In genomic region chr17:48052956-48053757, GRCh38 we compare ENCODE assay signal across 1 cellular context.
TF ChIP-seq lines count a peak whose summit lies in the region.

No MANE protein-coding gene starts in this region.

TF ChIP-seq in HEK293, 187 proteins besides CTCF, POLR2A, EP300 and RAD21 (continued from another document and continues in another):
- TF ChIP-seq ZBTB6 (tag by site-specific recombination; IDR thresholded peaks at IDR 0.05) = no peak
- no peak for TF ChIP-seq ZNF623 (tag by site-specific recombination; IDR thresholded peaks at IDR 0.05)
- TF ChIP-seq ZNF433 (tag by site-specific recombination; IDR thresholded peaks at IDR 0.05; ENCODE audit: low read depth) = no peak
- TF ChIP-seq ZNF571 (tag by site-specific recombination; IDR thresholded peaks at IDR 0.05) = no peak
- TF ChIP-seq OSR2 (tag by site-specific recombination; IDR thresholded peaks at IDR 0.05) = no peak
- no peak for TF ChIP-seq AEBP2 (tag by site-specific recombination; IDR thresholded peaks at IDR 0.05; ENCODE audit: borderline replicate concordance)
- no peak for TF ChIP-seq ZNF785 (tag by site-specific recombination; IDR thresholded peaks at IDR 0.05)
- TF ChIP-seq ZNF701 (tag by site-specific recombination; IDR thresholded peaks at IDR 0.05) = no peak
- TF ChIP-seq BCL11B (tag by site-specific recombination; IDR thresholded peaks at IDR 0.05; ENCODE audit: low read depth) = no peak
- TF ChIP-seq ZNF16 (tag by site-specific recombination; IDR thresholded peaks at IDR 0.05; ENCODE audit: low read depth) = no peak
- peak; percentile 87 for TF ChIP-seq ZBTB48 (tag by site-specific recombination; IDR thresholded peaks at IDR 0.05)
- no peak for TF ChIP-seq SCRT2 (tag by site-specific recombination; IDR thresholded peaks at IDR 0.05)
- TF ChIP-seq ZBTB20 (tag by site-specific recombination; IDR thresholded peaks at IDR 0.05) = peak; percentile 77; the same call in 1 of the 2 replicates
- TF ChIP-seq ZNF37A (tag by site-specific recombination; IDR thresholded peaks at IDR 0.05) = no peak
- TF ChIP-seq ZNF530 (tag by site-specific recombination; IDR thresholded peaks at IDR 0.05; ENCODE audit: low read depth) = no peak
- TF ChIP-seq ZNF610 (tag by site-specific recombination; IDR thresholded peaks at IDR 0.05; ENCODE audit: borderline replicate concordance) = no peak
- TF ChIP-seq PATZ1 (tag by site-specific recombination; IDR thresholded peaks at IDR 0.05) = peak; percentile 94
- no peak for TF ChIP-seq KLF17 (tag by site-specific recombination; IDR thresholded peaks at IDR 0.05)
- TF ChIP-seq ZNF26 (tag by site-specific recombination; IDR thresholded peaks at IDR 0.05) = no peak
- TF ChIP-seq SALL2 (tag by site-specific recombination; IDR thresholded peaks at IDR 0.05; ENCODE audit: borderline replicate concordance) = no peak
- no peak for TF ChIP-seq ZNF248 (tag by site-specific recombination; IDR thresholded peaks at IDR 0.05)
- no peak for TF ChIP-seq KLF10 (tag by site-specific recombination; IDR thresholded peaks at IDR 0.05)
- TF ChIP-seq PRDM4 (tag by site-specific recombination; IDR thresholded peaks at IDR 0.05) = 0 out of 2 replicates have a peak, but pooled peaks have one; percentile 11
- TF ChIP-seq ZNF558 (tag by site-specific recombination; IDR thresholded peaks at IDR 0.05) = no peak
- no peak for TF ChIP-seq ZSCAN16 (tag by site-specific recombination; IDR thresholded peaks at IDR 0.05)
- no peak for TF ChIP-seq ZBTB7A (tag by site-specific recombination; IDR thresholded peaks at IDR 0.05; ENCODE audit: low read depth)
- TF ChIP-seq ZNF174 (tag by site-specific recombination; IDR thresholded peaks at IDR 0.05) = no peak
- no peak for TF ChIP-seq KLF16 (tag by site-specific recombination; IDR thresholded peaks at IDR 0.05)
- TF ChIP-seq ZNF138 (tag by site-specific recombination; IDR thresholded peaks at IDR 0.05; ENCODE audit: borderline replicate concordance) = no peak
- TF ChIP-seq ZNF654 (tag by site-specific recombination; IDR thresholded peaks at IDR 0.05; ENCODE audit: low read depth) = no peak
- no peak for TF ChIP-seq ZNF169 (tag by site-specific recombination; IDR thresholded peaks at IDR 0.05)
- no peak for TF ChIP-seq ZNF214 (tag by site-specific recombination; IDR thresholded peaks at IDR 0.05; ENCODE audit: borderline replicate concordance)
- TF ChIP-seq ZNF223 (tag by site-specific recombination; IDR thresholded peaks at IDR 0.05) = no peak
- TF ChIP-seq ZNF449 (tag by site-specific recombination; IDR thresholded peaks at IDR 0.05) = no peak
- no peak for TF ChIP-seq PRDM2 (tag by site-specific recombination; IDR thresholded peaks at IDR 0.05; ENCODE audit: borderline replicate concordance)
- no peak for TF ChIP-seq ZNF155 (tag by site-specific recombination; IDR thresholded peaks at IDR 0.05)
- no peak for TF ChIP-seq ZNF677 (tag by site-specific recombination; IDR thresholded peaks at IDR 0.05)
- no peak for TF ChIP-seq OVOL3 (tag by site-specific recombination; IDR thresholded peaks at IDR 0.05)
- no peak for TF ChIP-seq ZNF596 (tag by site-specific recombination; IDR thresholded peaks at IDR 0.05)
- no peak for TF ChIP-seq ZNF426 (tag by site-specific recombination; IDR thresholded peaks at IDR 0.05)
- no peak for TF ChIP-seq ZNF354C (tag by site-specific recombination; IDR thresholded peaks at IDR 0.05; ENCODE audit: borderline replicate concordance, low read depth)
- no peak for TF ChIP-seq BCL11A (tag by site-specific recombination; IDR thresholded peaks at IDR 0.05; ENCODE audit: low read depth)
- TF ChIP-seq ZBTB44 (tag by site-specific recombination; IDR thresholded peaks at IDR 0.05) = peak; percentile 35; the same call in 1 of the 2 replicates
- no peak for TF ChIP-seq ZNF561 (tag by site-specific recombination; IDR thresholded peaks at IDR 0.05; ENCODE audit: borderline replicate concordance)
- no peak for TF ChIP-seq ZNF580 (tag by site-specific recombination; IDR thresholded peaks at IDR 0.05)
- TF ChIP-seq ZSCAN23 (tag by site-specific recombination; IDR thresholded peaks at IDR 0.05) = 0 out of 2 replicates have a peak, but pooled peaks have one; percentile 11
- peak; percentile 99 for TF ChIP-seq GLIS1 (tag by site-specific recombination; IDR thresholded peaks at IDR 0.05)
